22 cellular contexts compared by ENCODE assay signal in the genomic region with DNA sequence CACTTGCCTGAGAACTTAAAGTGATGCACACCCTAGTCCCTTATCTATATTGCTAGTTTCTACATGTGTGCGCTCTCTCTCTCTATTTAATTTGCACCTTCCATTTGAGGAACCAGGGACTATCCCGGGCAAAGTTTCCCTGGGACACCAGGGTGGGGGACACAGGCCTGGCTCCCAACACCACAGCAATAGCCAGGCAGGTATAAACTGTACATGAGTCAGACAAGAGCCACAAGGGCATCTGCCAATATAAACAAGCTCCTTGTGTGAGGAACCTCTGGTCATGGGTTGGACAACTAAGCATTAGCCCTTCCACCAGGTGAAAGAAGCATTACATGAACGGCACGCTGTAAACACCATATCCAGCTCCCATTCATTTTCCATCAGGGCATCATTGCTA.
"Had no signal": no experiment of that assay in that cellular context is flagged by ENCODE, and none has a peak within 500 bp of the region (broad histone marks: within the 10 kb centered on the region; RNA-seq: fewer than 3 reads in every experiment).

No MANE protein-coding gene starts in this region.

- H3K79me2 ChIP-seq: parathyroid adenoma had no signal

- H3K27ac ChIP-seq: heart left ventricle, parathyroid adenoma, prostate gland, right lobe of liver, suprapubic skin, thyroid gland, upper lobe of left lung, uterus had no signal

- H3K4me1 ChIP-seq: heart left ventricle, parathyroid adenoma, prostate gland, right lobe of liver, suprapubic skin, thyroid gland, upper lobe of left lung, uterus had no signal

- H3K9me3 ChIP-seq: heart left ventricle, prostate gland, right lobe of liver, suprapubic skin, thyroid gland, upper lobe of left lung, uterus had no signal

- H2AFZ ChIP-seq: parathyroid adenoma had no signal

- H3K4me3 Mint-ChIP-seq: memory B cell; naive thymus-derived CD4-positive, alpha-beta T cell; nephron progenitor cell; stimulated activated effector memory CD8-positive, alpha-beta T cell treated with anti-CD3 and anti-CD28 coated beads, Interleukin-12 subunit alpha, Interleukin-12 subunit beta, amount 100 ng/mL, for 72 hours had no signal

- H3K27ac Mint-ChIP-seq: memory B cell; naive thymus-derived CD4-positive, alpha-beta T cell; nephron progenitor cell; stimulated activated effector memory CD8-positive, alpha-beta T cell treated with anti-CD3 and anti-CD28 coated beads, Interleukin-12 subunit alpha, Interleukin-12 subunit beta, amount 100 ng/mL, for 72 hours had no signal

- H3K4me1 Mint-ChIP-seq: naive thymus-derived CD4-positive, alpha-beta T cell; nephron progenitor cell; stimulated activated effector memory CD8-positive, alpha-beta T cell treated with anti-CD3 and anti-CD28 coated beads, Interleukin-12 subunit alpha, Interleukin-12 subunit beta, amount 100 ng/mL, for 72 hours had no signal

- H3K36me3 Mint-ChIP-seq: memory B cell; stimulated activated effector memory CD8-positive, alpha-beta T cell treated with anti-CD3 and anti-CD28 coated beads, Interleukin-12 subunit alpha, Interleukin-12 subunit beta, amount 100 ng/mL, for 72 hours had no signal

- H3K9me3 Mint-ChIP-seq: nephron progenitor cell had no signal

- H3K27me3 ChIP-seq: right lobe of liver, suprapubic skin, thyroid gland, upper lobe of left lung, uterus had no signal

- H3K36me3 ChIP-seq: heart left ventricle, prostate gland, right lobe of liver, suprapubic skin, thyroid gland, upper lobe of left lung, uterus had no signal

- DNase-seq: effector memory CD4-positive, alpha-beta T cell; heart left ventricle; hypothalamus; kidney glomerular epithelial cell; midbrain; naive thymus-derived CD4-positive, alpha-beta T cell; nephron progenitor cell; retina; right lobe of liver; stimulated activated CD4-positive, alpha-beta T cell treated with anti-CD3 and anti-CD28 coated beads, Interleukin-4, amount 100 ng/mL, for 1 hour; stimulated activated CD8-positive, alpha-beta memory T cell treated with anti-CD3 and anti-CD28 coated beads, Interleukin-4, amount 100 ng/mL, for 48 hours; stimulated activated naive CD8-positive, alpha-beta T cell treated with anti-CD3 and anti-CD28 coated beads, Interleukin-15, Interleukin-2, amounts not matched to agents 100 U/mL and 50 U/mL, for 24 hours; thyroid gland; upper lobe of left lung; uterus had no signal

- H3K4me3 ChIP-seq: heart left ventricle, prostate gland, right lobe of liver, suprapubic skin, thyroid gland, upper lobe of left lung, uterus had no signal

- ATAC-seq: esophagus mucosa; heart left ventricle; left lobe of liver; naive thymus-derived CD4-positive, alpha-beta T cell; right lobe of liver; stimulated activated effector memory CD8-positive, alpha-beta T cell treated with anti-CD3 and anti-CD28 coated beads, Interleukin-12 subunit alpha, Interleukin-12 subunit beta, amount 100 ng/mL, for 72 hours; stimulated activated naive CD8-positive, alpha-beta T cell treated with anti-CD3 and anti-CD28 coated beads, Interleukin-15, Interleukin-2, amounts not matched to agents 100 U/mL and 50 U/mL, for 24 hours had no signal
